Comparison of ENCODE assay signal across 1 cellular context in genomic region chr3:48708481-48708889, GRCh38.
TF ChIP-seq lines count a peak whose summit lies in the region.

No MANE protein-coding gene starts in this region.

TF ChIP-seq in K562, 482 proteins besides CTCF, POLR2A, EP300 and RAD21:
- TF ChIP-seq ZNF224 (CRISPR knock-in tag; IDR thresholded peaks at IDR 0.05) = no peak
- TF ChIP-seq NR2C2 (CRISPR knock-in tag; IDR thresholded peaks at IDR 0.05) = no peak
- TF ChIP-seq NR2C2 (tag; IDR thresholded peaks at IDR 0.05) = no peak
- TF ChIP-seq NCOA2 (IDR thresholded peaks at IDR 0.05; ENCODE audit: partially characterized antibody in 2 of 2) = no peak
- TF ChIP-seq ATF3 (IDR thresholded peaks at IDR 0.05) = no peak
- no peak for TF ChIP-seq ATF3 (CRISPR knock-in tag; conservative IDR thresholded peaks at IDR 0.05)
- TF ChIP-seq HLTF (IDR thresholded peaks at IDR 0.05) = no peak
- TF ChIP-seq L3MBTL2 (IDR thresholded peaks at IDR 0.05) = no peak
- no peak for TF ChIP-seq BMI1 (IDR thresholded peaks at IDR 0.05; ENCODE audit: low read length)
- TF ChIP-seq ZNF511 (CRISPR knock-in tag; IDR thresholded peaks at IDR 0.05) = no peak
- no peak for TF ChIP-seq NCOR1 (IDR thresholded peaks at IDR 0.05)
- TF ChIP-seq CREBBP (IDR thresholded peaks at IDR 0.05; ENCODE audit: low read depth, low read length) = no peak
- no peak for TF ChIP-seq XRCC5 (IDR thresholded peaks at IDR 0.05; ENCODE audit: low read depth, low read length)
- TF ChIP-seq GABPA (tag; conservative IDR thresholded peaks at IDR 0.05; ENCODE audit: low read depth) = no peak
- no peak for TF ChIP-seq MAFF (IDR thresholded peaks at IDR 0.05; ENCODE audit: low read length)
- TF ChIP-seq FOS (IDR thresholded peaks at IDR 0.05; ENCODE audit: extremely low read depth, insufficient read length) = no peak
TF ChIP-seq in K562: peak in this region for 0.
